Comparison of ENCODE assay signal across 18 cellular contexts in genomic region chr16:15780805-15781204, GRCh38.
DNase-seq lines count a peak whose midpoint lies in the region; TF ChIP-seq lines count a peak whose summit lies in the region.
"Had no signal": no experiment of that assay in that cellular context is flagged by ENCODE, and none has a peak within 500 bp of the region (broad histone marks: within the 10 kb centered on the region; RNA-seq: fewer than 3 reads in every experiment).

No MANE protein-coding gene starts in this region.

- no TSS peak for BruUV-seq in mammary epithelial cell (replicated peaks; lab: Mats Ljungman, UMichigan)

- DNase-seq in ascending aorta (ENCODE audit: low spot score in 2 of 2) (no peak), mammary epithelial cell (no peak), activated gamma-delta T cell treated with Interleukin-2 at 50 U/mL for 16 hours (no peak), prostate gland (ENCODE audit: low spot score) (no peak)
- DNase-seq: Caco-2; CD4-positive, CD25-positive, alpha-beta regulatory T cell; CD8-positive, alpha-beta T cell; DMS153; DND-41; GOT3; H7; HCEC 1CT had no signal

- CTCF ChIA-PET in mammary epithelial cell (lab: Charles Lee; ENCODE audit: low non-redundant PET): interaction anchor here (0.6 kb wide), 1 partner anchor 44 kb away, joined by 4 read pairs; no protein-coding TSS in a partner anchor

- H2AFZ ChIP-seq in mammary epithelial cell (ENCODE audit: low read depth, low read length): no peak overlapping the region

- 95% methylated on average over 7 of the region's 7 CpGs for WGBS in mammary epithelial cell (ENCODE audit: low coverage, missing lambda C conversion rate)
- WGBS in prostate gland: 83% methylated on average over 7 of the region's 7 CpGs

- no peaks in the 10 kb centered on the region for H3K9me3 Mint-ChIP-seq in nephron
- H3K9me3 Mint-ChIP-seq: CD4-positive, CD25-positive, alpha-beta regulatory T cell; CD8-positive, alpha-beta T cell had no signal

- peak overlapping the region; percentile 9 to 58 for H3K27ac ChIP-seq in ascending aorta
- H3K27ac ChIP-seq in stomach smooth muscle (ENCODE audit: low read length): peak overlapping the region; percentile 76
- no peak overlapping the region for H3K27ac ChIP-seq in mammary epithelial cell (ENCODE audit: insufficient read depth, low read depth, low read length)
- H3K27ac ChIP-seq in prostate gland: no peak overlapping the region
- H3K27ac ChIP-seq: 22Rv1, C4-2B had no signal

- H3K36me3 ChIP-seq in ascending aorta (peaks cover 93 to 95% of the 10 kb centered on the region in 2 donors), stomach smooth muscle (ENCODE audit: control insufficient read depth in 2 of 2, insufficient read depth in 2 of 2, low read length in 2 of 2) (peaks cover 84% of the 10 kb centered on the region in 2 donors), mammary epithelial cell (ENCODE audit: insufficient read depth, low read length) (no peaks in the 10 kb centered on the region), prostate gland (no peaks in the 10 kb centered on the region)
- H3K36me3 ChIP-seq: BLaER1 had no signal

- intact Hi-C loops in ascending aorta (cut with DNase I) (no loop called here), mammary epithelial cell (cut with micrococcal nuclease) (no loop called here), prostate gland (cut with DNase I) (no loop called here)

- no peaks in the 10 kb centered on the region for H3K79me2 ChIP-seq in mammary epithelial cell (ENCODE audit: insufficient read depth, low read length)

- H3K9me3 ChIP-seq in ascending aorta (no peaks in the 10 kb centered on the region), stomach smooth muscle (ENCODE audit: control insufficient read depth in 2 of 2, low read length in 2 of 2) (no peaks in the 10 kb centered on the region), mammary epithelial cell (replicated peaks; ENCODE audit: insufficient read depth, low read length) (no peaks in the 10 kb centered on the region), prostate gland (no peaks in the 10 kb centered on the region)
- H3K9me3 ChIP-seq: BLaER1, Caco-2 had no signal

- dilution Hi-C loops in mammary epithelial cell (cut with HindIII; ENCODE audit: low sequenced_read_pairs): loop anchor here (5.0 kb wide), 2 partner anchors 46 to 69 kb away; no protein-coding TSS in a partner anchor

- H3K27me3 ChIP-seq in ascending aorta (no peaks in the 10 kb centered on the region), stomach smooth muscle (ENCODE audit: control insufficient read depth in 1 of 2, insufficient read depth in 2 of 2, low read length in 2 of 2) (no peaks in the 10 kb centered on the region), mammary epithelial cell (ENCODE audit: insufficient read depth, low read length) (no peaks in the 10 kb centered on the region), prostate gland (replicated peaks; ENCODE audit: insufficient read depth) (no peaks in the 10 kb centered on the region)
- H3K27me3 ChIP-seq: BLaER1 had no signal

- in situ Hi-C loops in mammary epithelial cell (cut with MboI; ENCODE audit: low sequenced_read_pairs in 2 of 2): loop anchor here (5.0 to 25.0 kb wide), 2 partner anchors 41 to 356 kb away; no protein-coding TSS in a partner anchor

- no peak overlapping the region for H3K4me3 Mint-ChIP-seq in nephron
- H3K4me3 Mint-ChIP-seq: B cell; CD4-positive, CD25-positive, alpha-beta regulatory T cell; CD8-positive, alpha-beta T cell had no signal

- H3K4me1 ChIP-seq in ascending aorta (peaks cover 0 to 8% of the 10 kb centered on the region in 2 donors), stomach smooth muscle (ENCODE audit: control insufficient read depth, insufficient read depth, low read length) (peaks cover 80% of the 10 kb centered on the region), mammary epithelial cell (ENCODE audit: insufficient read depth, low read length) (no peaks in the 10 kb centered on the region), prostate gland (replicated peaks) (no peaks in the 10 kb centered on the region)
- H3K4me1 ChIP-seq: Caco-2 had no signal

- H4K20me1 ChIP-seq in mammary epithelial cell (ENCODE audit: insufficient read depth, low read length): no peaks in the 10 kb centered on the region
- H4K20me1 ChIP-seq: BLaER1 had no signal

- H3K27ac Mint-ChIP-seq in nephron: peak overlapping the region in 2 of 3 experiments; percentile 0
- H3K27ac Mint-ChIP-seq: B cell; CD4-positive, CD25-positive, alpha-beta regulatory T cell; CD8-positive, alpha-beta T cell had no signal

- TF ChIP-seq POLR2A in prostate gland (IDR thresholded peaks at IDR 0.05): no peak

- no peak overlapping the region for H3K4me3 ChIP-seq in ascending aorta
- no peak overlapping the region for H3K4me3 ChIP-seq in stomach smooth muscle (ENCODE audit: low read length in 2 of 2)
- no peak overlapping the region for H3K4me3 ChIP-seq in mammary epithelial cell (replicated peaks in 1 of 3; ENCODE audit: insufficient read depth in 1 of 3, low read depth in 2 of 3, low read length in 3 of 3)
- H3K4me3 ChIP-seq in prostate gland: no peak overlapping the region
- H3K4me3 ChIP-seq: BLaER1 had no signal

- H3K4me2 ChIP-seq in mammary epithelial cell (ENCODE audit: insufficient read depth, low read depth, low read length): no peak overlapping the region
- H3K4me2 ChIP-seq: BLaER1 had no signal

- H3K27me3 Mint-ChIP-seq in nephron (ENCODE audit: low read depth): peaks cover 5% of the 10 kb centered on the region
- H3K27me3 Mint-ChIP-seq: B cell; CD4-positive, CD25-positive, alpha-beta regulatory T cell had no signal

- no peaks in the 10 kb centered on the region for H3K36me3 Mint-ChIP-seq in nephron (ENCODE audit: low read depth)
- H3K36me3 Mint-ChIP-seq: CD4-positive, CD25-positive, alpha-beta regulatory T cell; CD8-positive, alpha-beta T cell had no signal

- TF ChIP-seq CTCF in ascending aorta (IDR thresholded peaks at IDR 0.05) (no peak), nephron (IDR thresholded peaks at IDR 0.05; ENCODE audit: unreplicated experiment in 3 of 3) (no peak), mammary epithelial cell (conservative IDR thresholded peaks at IDR 0.05 in 1 of 2, IDR thresholded peaks at IDR 0.05 in 1 of 2; ENCODE audit: extremely low read depth in 1 of 2, insufficient read depth in 1 of 2, low read depth in 1 of 2, low read length in 2 of 2) (no peak), prostate gland (IDR thresholded peaks at IDR 0.05) (no peak)

- H3K9ac ChIP-seq in stomach smooth muscle (ENCODE audit: low read length in 2 of 2) (no peak overlapping the region), mammary epithelial cell (ENCODE audit: insufficient read depth, low read length) (no peak overlapping the region)
- H3K9ac ChIP-seq: BLaER1 had no signal

- no peaks in the 10 kb centered on the region for H3K4me1 Mint-ChIP-seq in nephron
- H3K4me1 Mint-ChIP-seq: B cell; CD4-positive, CD25-positive, alpha-beta regulatory T cell had no signal

Comparison
In these comparisons a context has a peak if more than half of its experiments do, and no peak if none do; other contexts are left out.
1. H3K27ac ChIP-seq: peak in ascending aorta (2 of 2) and stomach smooth muscle (single experiment); none in mammary epithelial cell (single experiment) and prostate gland (0 of 2).